In the genomic region with DNA sequence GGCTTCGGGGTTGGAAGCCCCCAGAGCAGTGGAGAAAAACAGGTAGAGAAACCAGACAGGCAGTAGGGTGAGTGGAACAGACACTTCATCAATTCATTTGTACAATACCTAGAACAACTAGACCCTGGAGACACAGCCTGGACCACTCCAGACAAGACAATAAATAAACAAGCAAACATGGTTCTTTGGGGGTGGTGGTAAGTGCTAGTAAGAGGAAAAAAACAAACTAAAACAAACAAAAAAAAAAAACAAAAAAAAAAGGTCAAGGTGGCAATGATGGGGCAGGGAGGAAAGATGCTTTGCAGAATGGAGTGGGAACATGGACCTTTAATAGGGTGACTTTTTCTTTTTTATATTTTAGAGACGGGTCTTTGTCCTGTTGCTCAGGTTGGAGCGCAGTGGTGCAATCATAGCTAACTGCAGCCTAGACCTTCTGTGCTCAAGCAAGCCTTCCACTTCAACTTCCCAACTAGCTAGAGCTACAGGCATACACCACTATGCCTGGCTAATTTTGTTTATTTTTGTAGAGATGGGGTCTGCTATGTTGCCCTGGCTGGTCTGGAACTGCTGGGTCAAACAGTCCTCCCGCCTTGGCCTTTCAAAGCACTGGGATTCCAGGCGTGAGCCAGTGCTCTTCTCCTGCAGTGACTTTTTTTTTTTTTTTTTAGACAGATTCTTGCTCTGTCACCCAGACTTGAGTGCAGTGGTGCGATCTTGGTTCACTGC, we compare ENCODE assay signal across 1 cellular context.
TF ChIP-seq lines count a peak whose summit lies in the region.

No MANE protein-coding gene starts in this region.

TF ChIP-seq in endothelial cell of umbilical vein, 7 proteins besides CTCF, POLR2A, EP300 and RAD21:
- TF ChIP-seq POLR2AphosphoS5 (IDR thresholded peaks at IDR 0.05; ENCODE audit: insufficient read depth, low read depth, low read length): no peak
- TF ChIP-seq, protein P1, sequence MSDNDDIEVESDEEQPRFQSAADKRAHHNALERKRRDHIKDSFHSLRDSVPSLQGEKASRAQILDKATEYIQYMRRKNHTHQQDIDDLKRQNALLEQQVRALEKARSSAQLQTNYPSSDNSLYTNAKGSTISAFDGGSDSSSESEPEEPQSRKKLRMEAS (IDR thresholded peaks at IDR 0.05; ENCODE audit: insufficient read depth, insufficient read length): no peak
- TF ChIP-seq EZH2 (IDR thresholded peaks at IDR 0.05; ENCODE audit: borderline replicate concordance, low read depth, low read length, severe bottlenecking): no peak
- TF ChIP-seq JUN (IDR thresholded peaks at IDR 0.05; ENCODE audit: borderline replicate concordance, insufficient read depth, insufficient read length, low read depth): no peak
- TF ChIP-seq MYC (IDR thresholded peaks at IDR 0.05; ENCODE audit: low read depth, low read length): no peak
- no peak for TF ChIP-seq FOS (IDR thresholded peaks at IDR 0.05; ENCODE audit: borderline replicate concordance, insufficient read depth, low read length)
- no peak for TF ChIP-seq GATA2 (IDR thresholded peaks at IDR 0.05; ENCODE audit: insufficient read depth, insufficient read length, low read depth, low read length)
